In genomic region chr7:10484767-10485166, GRCh38 we compare ENCODE assay signal across 33 cellular contexts.
"Had no signal": no experiment of that assay in that cellular context is flagged by ENCODE, and none has a peak within 500 bp of the region (broad histone marks: within the 10 kb centered on the region; RNA-seq: fewer than 3 reads in every experiment).

No MANE protein-coding gene starts in this region.

- H3K27me3 ChIP-seq: adrenal gland, ascending aorta, body of pancreas, brain microvascular endothelial cell, breast epithelium, cardiac muscle cell had no signal

- H3K36me3 ChIP-seq: adrenal gland, ascending aorta, brain microvascular endothelial cell, breast epithelium, cardiac muscle cell had no signal

- H3K4me1 ChIP-seq: adrenal gland, ascending aorta, body of pancreas, breast epithelium had no signal

- ATAC-seq: activated naive CD4-positive, alpha-beta T cell treated with anti-CD3 and anti-CD28 coated beads, Interleukin-2, amount 50 U/mL, for 72 hours; activated naive CD8-positive, alpha-beta T cell treated with anti-CD3 and anti-CD28 coated beads, Interleukin-2, amount 50 U/mL, for 24 hours; activated T-cell treated with anti-CD3 and anti-CD28 coated beads, Interleukin-2, amount 50 U/mL, for 4 hours; activated T-cell treated with anti-CD3 and anti-CD28 coated beads, Interleukin-2, amount 50 U/mL, for 72 hours; activated T-helper 17 cell treated with anti-CD3 and anti-CD28 coated beads, Interleukin-2, amount 50 U/mL, for 72 hours; body of pancreas had no signal

- H3K27ac ChIP-seq: adrenal gland, ascending aorta, body of pancreas, brain microvascular endothelial cell, breast epithelium, cardiac muscle cell had no signal

- H3K9me3 ChIP-seq: adrenal gland, ascending aorta, body of pancreas, breast epithelium had no signal

- H3K4me3 ChIP-seq: adrenal gland, ascending aorta, body of pancreas, breast epithelium, cardiac muscle cell had no signal

- FAIRE-seq: astrocyte, bronchial epithelial cell, colon had no signal

- DNase-seq: activated effector memory CD4-positive, alpha-beta T cell treated with anti-CD3 and anti-CD28 coated beads, Interleukin-2, amount 50 U/mL, for 16 hours; activated effector memory CD4-positive, alpha-beta T cell treated with Interleukin-2 at 50 U/mL for 16 hours; activated gamma-delta T cell; activated gamma-delta T cell treated with Interleukin-2 at 50 U/mL for 16 hours; activated naive CD4-positive, alpha-beta T cell; activated naive CD4-positive, alpha-beta T cell treated with anti-CD3 and anti-CD28 coated beads for 36 hours; activated naive CD4-positive, alpha-beta T cell treated with anti-CD3 and anti-CD28 coated beads, Interleukin-2, amount 10 ng/mL, durations not matched to agents 7 days and 5 days; activated naive CD4-positive, alpha-beta T cell treated with anti-CD3 and anti-CD28 coated beads, Interleukin-2, amount 50 U/mL, for 16 hours; activated naive CD4-positive, alpha-beta T cell treated with Interleukin-2 at 50 U/mL for 16 hours; activated naive CD8-positive, alpha-beta T cell treated with anti-CD3 and anti-CD28 coated beads for 36 hours; activated naive CD8-positive, alpha-beta T cell treated with anti-CD3 and anti-CD28 coated beads, Interleukin-2, amount 10 ng/mL, durations not matched to agents 7 days and 5 days; activated naive CD8-positive, alpha-beta T cell treated with anti-CD3 and anti-CD28 coated beads, Interleukin-2, amount 50 U/mL, for 24 hours; activated T-cell treated with anti-CD3 and anti-CD28 coated beads, Interleukin-2, amount 50 U/mL, for 24 hours; activated T-cell treated with anti-CD3 and anti-CD28 coated beads, Interleukin-2, amount 50 U/mL, for 4 hours; activated T-cell treated with anti-CD3 and anti-CD28 coated beads, Interleukin-2, amount 50 U/mL, for 48 hours; activated T-cell treated with anti-CD3 and anti-CD28 coated beads, Interleukin-2, amount 50 U/mL, for 72 hours; adrenal gland; amniotic stem cell; amygdala; anterior cingulate cortex; aorta; body of pancreas; brain microvascular endothelial cell; caudate nucleus; central memory CD4-positive, alpha-beta T cell had no signal
